Comparison of ENCODE assay signal across 8 cellular contexts in genomic region chr11:27471067-27471587, GRCh38. TPM values are rescaled to one million over a fixed set of nuclear protein-coding genes. Genes with fewer than 3 reads are reported as not detected.
DNase-seq lines count a peak whose midpoint lies in the region; ATAC-seq, FAIRE-seq and TF ChIP-seq lines count a peak whose summit lies in the region.

No MANE protein-coding gene starts in this region.

- FAIRE-seq in keratinocyte (lab: Jason Lieb, UNC), result peak; percentile 5

- POLR2A ChIA-PET in activated naive CD8-positive, alpha-beta T cell treated with anti-CD3 and anti-CD28 coated beads, Interleukin-2, amount 10 ng/mL, durations not matched to agents 7 days and 5 days (lab: Charles Lee), result no interaction called here

- peaks cover 2% of the 10 kb centered on the region for H3K36me3 Mint-ChIP-seq in activated naive CD8-positive, alpha-beta T cell treated with anti-CD3 and anti-CD28 coated beads, Interleukin-2, amount 10 ng/mL, durations not matched to agents 7 days and 5 days

- peaks cover 51% of the 10 kb centered on the region for H3K79me2 ChIP-seq in keratinocyte (ENCODE audit: control insufficient read depth, insufficient read depth, low read length)

- H3K27ac ChIP-seq in left ventricle myocardium inferior (replicated peaks) (peak overlapping the region; percentile 96), keratinocyte (ENCODE audit: control insufficient read depth, insufficient read depth, low read length) (peak overlapping the region; percentile 83), stomach (peak overlapping the region; percentile 86 to 96 (median 92))

- peak overlapping the region; percentile 94 for H3K4me2 ChIP-seq in keratinocyte (ENCODE audit: control insufficient read depth, extremely low read depth, insufficient read depth, low read depth, low read length)

- TF ChIP-seq EP300 in stomach (IDR thresholded peaks at IDR 0.05), result no peak

- H3K4me3 ChIP-seq in left ventricle myocardium inferior, result peak overlapping the region; percentile 85
- peak overlapping the region; percentile 88 to 92 (median 91) for H3K4me3 ChIP-seq in keratinocyte (ENCODE audit: control insufficient read depth in 2 of 3, extremely low read depth in 1 of 3, insufficient read depth in 2 of 3, low read depth in 1 of 3, low read length in 3 of 3)
- H3K4me3 ChIP-seq in stomach, result peak overlapping the region; percentile 90 to 96 (median 91)

- DNase-seq in left ventricle myocardium inferior, result no peak
- DNase-seq in left ventricle myocardium superior, result no peak
- DNase-seq in activated naive CD8-positive, alpha-beta T cell treated with anti-CD3 and anti-CD28 coated beads, Interleukin-2, amount 10 ng/mL, durations not matched to agents 7 days and 5 days, result no peak
- DNase-seq in keratinocyte (ENCODE audit: low read depth, low spot score), result no peak
- no peak for DNase-seq in stomach
- no peak for DNase-seq in HUDEP-2 (lab: John Stamatoyannopoulos, UW; ENCODE audit: unreplicated experiment in 76 of 76)
- no peak for DNase-seq in NK-92 treated with Interleukin-12 subunit alpha and Interleukin-12 subunit beta, amount 100 ng/mL, for 24 hours (lab: John Stamatoyannopoulos, UW)
- DNase-seq in activated CD8-positive, alpha-beta memory T cell treated with anti-CD3 and anti-CD28 coated beads, Interleukin-2, amount 50 U/mL, for 4 hours, result no peak

- H3K4me1 ChIP-seq in left ventricle myocardium inferior, result peaks cover 48% of the 10 kb centered on the region
- peaks cover 40% of the 10 kb centered on the region for H3K4me1 ChIP-seq in keratinocyte (ENCODE audit: control insufficient read depth, extremely low read depth, insufficient read depth, low read length)
- peaks cover 13 to 60% (median 40%) of the 10 kb centered on the region in 4 donors for H3K4me1 ChIP-seq in stomach

- ATAC-seq in left ventricle myocardium superior, result no peak
- no peak for ATAC-seq in activated naive CD8-positive, alpha-beta T cell treated with anti-CD3 and anti-CD28 coated beads, Interleukin-2, amount 10 ng/mL, durations not matched to agents 7 days and 5 days (ENCODE audit: low read depth)

- H3K9me3 ChIP-seq in left ventricle myocardium inferior (replicated peaks) (no peaks in the 10 kb centered on the region), keratinocyte (ENCODE audit: control insufficient read depth, low read depth, low read length) (no peaks in the 10 kb centered on the region), stomach (no peaks in the 10 kb centered on the region)

- WGBS in stomach, 5 donors, result 10 to 16% (median 12%) methylated on average over 17 of the region's 17 CpGs

- H3K4me3 Mint-ChIP-seq in activated naive CD8-positive, alpha-beta T cell treated with anti-CD3 and anti-CD28 coated beads, Interleukin-2, amount 10 ng/mL, durations not matched to agents 7 days and 5 days, result peak overlapping the region; percentile 68

- no peaks in the 10 kb centered on the region for H3K36me3 ChIP-seq in left ventricle myocardium inferior
- H3K36me3 ChIP-seq in keratinocyte (ENCODE audit: control insufficient read depth in 2 of 2, extremely low read depth in 1 of 2, insufficient read depth in 2 of 2, low read length in 2 of 2), result no peaks in the 10 kb centered on the region
- no peaks in the 10 kb centered on the region for H3K36me3 ChIP-seq in stomach

- H3K9me1 ChIP-seq in keratinocyte (ENCODE audit: control insufficient read depth, extremely low read depth, insufficient read depth, low read length), result no peaks in the 10 kb centered on the region

- H3K4me1 Mint-ChIP-seq in activated naive CD8-positive, alpha-beta T cell treated with anti-CD3 and anti-CD28 coated beads, Interleukin-2, amount 10 ng/mL, durations not matched to agents 7 days and 5 days, result peaks cover 5% of the 10 kb centered on the region

- H3K27ac Mint-ChIP-seq in activated naive CD8-positive, alpha-beta T cell treated with anti-CD3 and anti-CD28 coated beads, Interleukin-2, amount 10 ng/mL, durations not matched to agents 7 days and 5 days, result no peak overlapping the region

- TF ChIP-seq POLR2A in stomach (IDR thresholded peaks at IDR 0.05), result no peak

- intact Hi-C loops in left ventricle myocardium inferior (cut with micrococcal nuclease) (no loop called here), left ventricle myocardium superior (cut with micrococcal nuclease) (no loop called here), stomach (cut with DNase I; ENCODE audit: low total_unique reads) (loop anchor here (10.0 kb wide), 1 partner anchor 176 kb away; no protein-coding TSS in a partner anchor)

- peak overlapping the region; percentile 38 for H2AFZ ChIP-seq in keratinocyte (ENCODE audit: control insufficient read depth, low read length)

- H4K20me1 ChIP-seq in keratinocyte (ENCODE audit: control insufficient read depth, extremely low read depth, insufficient read depth, low read length), result no peaks in the 10 kb centered on the region

- peaks cover 63% of the 10 kb centered on the region for H3K27me3 Mint-ChIP-seq in activated naive CD8-positive, alpha-beta T cell treated with anti-CD3 and anti-CD28 coated beads, Interleukin-2, amount 10 ng/mL, durations not matched to agents 7 days and 5 days

- no peaks in the 10 kb centered on the region for H3K9me3 Mint-ChIP-seq in activated naive CD8-positive, alpha-beta T cell treated with anti-CD3 and anti-CD28 coated beads, Interleukin-2, amount 10 ng/mL, durations not matched to agents 7 days and 5 days

- H3K27me3 ChIP-seq in left ventricle myocardium inferior (ENCODE audit: low read depth) (no peaks in the 10 kb centered on the region), keratinocyte (ENCODE audit: control insufficient read depth, extremely low read depth, insufficient read depth, low read length) (no peaks in the 10 kb centered on the region), stomach (no peaks in the 10 kb centered on the region)

- TF ChIP-seq CTCF in left ventricle myocardium inferior (IDR thresholded peaks at IDR 0.05; ENCODE audit: borderline replicate concordance) (no peak), keratinocyte (optimal IDR thresholded peaks at IDR 0.05 in 1 of 3, IDR thresholded peaks at IDR 0.05 in 1 of 3, conservative IDR thresholded peaks at IDR 0.05 in 1 of 3; ENCODE audit: extremely low read depth in 1 of 3, insufficient read depth in 2 of 3, low read length in 3 of 3) (no peak), stomach (IDR thresholded peaks at IDR 0.05) (no peak)

- peak overlapping the region; percentile 90 for H3K9ac ChIP-seq in keratinocyte (ENCODE audit: control insufficient read depth, extremely low read depth, insufficient read depth, low read length)

- dilution Hi-C loops in keratinocyte (cut with MboI; ENCODE audit: extremely low pct_ligation_motif_present, low sequenced_read_pairs), result no loop called here

RNA-seq across cellular contexts. Expression of gene LGR4, which starts 1.5 kb away (rescaled TPM):
- total RNA-seq in left ventricle myocardium inferior (13.0 TPM), left ventricle myocardium superior (43.5 TPM), stomach (100 to 1,000 TPM in 1 of 5 donors, 10 to 100 TPM in 4; 29.2 to 236 (median 57.9) TPM)
- under 1 TPM; 0.11 to 0.22 TPM for total RNA-seq in activated naive CD8-positive, alpha-beta T cell treated with anti-CD3 and anti-CD28 coated beads, Interleukin-2, amount 10 ng/mL, durations not matched to agents 7 days and 5 days
- polyA plus RNA-seq in keratinocyte (24.3 to 49.7 TPM (median 35.1 TPM) in 3 replicates), stomach (1 to 10 TPM; 5.6 to 7.6 (median 6.6) TPM)
- 7.3 TPM for polyA plus RNA-seq in keratinocyte (2011; ENCODE audit: low read depth)
- 10.9 and 21.5 TPM in 2 replicates for polyA plus RNA-seq in keratinocyte (2011; cell fraction: cytosol; rRNA removed)
- polyA plus RNA-seq in keratinocyte (2011; cell fraction: nucleus; rRNA removed), result 48.3 and 61.2 TPM in 2 replicates
- polyA plus RNA-seq in keratinocyte (2012; ENCODE audit: low replicate concordance), result 14.8 and 24.7 TPM in 2 replicates
- polyA minus RNA-seq in keratinocyte, result 37.3 to 116 TPM (median 94.5 TPM) in 3 replicates
- 30.1 TPM for polyA minus RNA-seq in keratinocyte (2011; cell fraction: cytosol; rRNA and poly(A)+ RNA removed)
- 95.4 and 156 TPM in 2 replicates for polyA minus RNA-seq in keratinocyte (2011; cell fraction: nucleus; rRNA and poly(A)+ RNA removed)

RNA-seq across cellular contexts. Expression of gene LIN7C, which starts 35.4 kb away (rescaled TPM):
- total RNA-seq in left ventricle myocardium inferior (15.5 TPM), left ventricle myocardium superior (18.3 TPM), stomach (100 to 1,000 TPM in 1 of 5 donors, 10 to 100 TPM in 4; 12.7 to 106 (median 29.9) TPM)
- 10 to 100 TPM; 23.7 to 23.9 TPM for total RNA-seq in activated naive CD8-positive, alpha-beta T cell treated with anti-CD3 and anti-CD28 coated beads, Interleukin-2, amount 10 ng/mL, durations not matched to agents 7 days and 5 days
- polyA plus RNA-seq in keratinocyte (12.1 to 27.5 TPM (median 23.0 TPM) in 3 replicates), stomach (1 to 10 TPM; 7.2 to 9.0 (median 7.8) TPM)
- polyA plus RNA-seq in keratinocyte (2011; ENCODE audit: low read depth), result 20.4 TPM
- polyA plus RNA-seq in keratinocyte (2011; cell fraction: cytosol; rRNA removed), result 13.2 and 23.7 TPM in 2 replicates
- 13.2 and 18.1 TPM in 2 replicates for polyA plus RNA-seq in keratinocyte (2011; cell fraction: nucleus; rRNA removed)
- polyA plus RNA-seq in keratinocyte (2012; ENCODE audit: low replicate concordance), result 12.8 and 13.6 TPM in 2 replicates
- 4.8 to 18.2 TPM (median 8.4 TPM) in 3 replicates for polyA minus RNA-seq in keratinocyte
- 18.6 TPM for polyA minus RNA-seq in keratinocyte (2011; cell fraction: cytosol; rRNA and poly(A)+ RNA removed)
- polyA minus RNA-seq in keratinocyte (2011; cell fraction: nucleus; rRNA and poly(A)+ RNA removed), result 8.4 and 18.7 TPM in 2 replicates

Comparison
In these comparisons a context has a peak if more than half of its experiments do, and no peak if none do; other contexts are left out.
1. RNA of gene LGR4, which starts 1.5 kb away (total RNA-seq): 29.2 to 236 TPM in stomach, 43.5 TPM in left ventricle myocardium superior (single experiment) and 13.0 TPM in left ventricle myocardium inferior (single experiment); 0.11 to 0.22 TPM in activated naive CD8-positive, alpha-beta T cell treated with anti-CD3 and anti-CD28 coated beads, Interleukin-2, amount 10 ng/mL, durations not matched to agents 7 days and 5 days; every median in the first group is over 10 times any median in the second.
2. Peak in every context shown above with its lines, with median percentiles within 50 percentile points of each other: H3K27ac ChIP-seq and H3K4me3 ChIP-seq.